ENCODE assay signal across 8 cellular contexts in genomic region chr13:27450921-27451461, GRCh38. TPM values are rescaled to one million over a fixed set of nuclear protein-coding genes. Genes with fewer than 3 reads are reported as not detected.
DNase-seq lines count a peak whose midpoint lies in the region; ATAC-seq, FAIRE-seq and TF ChIP-seq lines count a peak whose summit lies in the region.

No MANE protein-coding gene starts in this region.

- H3K9ac ChIP-seq in SU-DHL-6 (ENCODE audit: low read length) (peak overlapping the region; percentile 85), kidney (ENCODE audit: low read length in 2 of 2) (peak overlapping the region; percentile 99 to 100)

- H3K27me3 ChIP-seq in HL-60 (ENCODE audit: insufficient read depth, poor library complexity, severe bottlenecking) (no peaks in the 10 kb centered on the region), SU-DHL-6 (ENCODE audit: low read length) (no peaks in the 10 kb centered on the region), small intestine (ENCODE audit: control insufficient read depth in 2 of 2, insufficient read depth in 2 of 2, low read length in 2 of 2) (no peaks in the 10 kb centered on the region)

- peaks cover 30% of the 10 kb centered on the region for H3K79me2 ChIP-seq in SU-DHL-6 (ENCODE audit: insufficient read depth, low read length)

- peaks cover 27% of the 10 kb centered on the region for H3F3A ChIP-seq in SU-DHL-6 (ENCODE audit: insufficient read depth)

- H3K27ac ChIP-seq in HL-60 (replicated peaks) (peak overlapping the region; percentile 97), SU-DHL-6 (ENCODE audit: low read depth, low read length) (peak overlapping the region; percentile 96), kidney (ENCODE audit: low read depth in 2 of 2, low read length in 2 of 2) (peak overlapping the region; percentile 99), small intestine (ENCODE audit: low read depth in 1 of 2, low read length in 1 of 2) (peak overlapping the region; percentile 96 to 100)

- peak overlapping the region; percentile 68 for H3K4me3 ChIP-seq in HL-60 (replicated peaks; ENCODE audit: insufficient read depth, low read length)
- H3K4me3 ChIP-seq in SU-DHL-6 (ENCODE audit: insufficient read depth, low read length, poor library complexity, severe bottlenecking): peak overlapping the region; percentile 96
- peak overlapping the region; percentile 99 for H3K4me3 ChIP-seq in kidney (ENCODE audit: low read length in 2 of 2)
- peak overlapping the region; percentile 63 to 84 for H3K4me3 ChIP-seq in small intestine (ENCODE audit: low read depth in 1 of 2, low read length in 2 of 2)

- ATAC-seq in HG03342 (IDR thresholded peaks at IDR 0.05; ENCODE audit: unreplicated experiment): no peak

- H3K4me1 ChIP-seq in kidney (ENCODE audit: control insufficient read depth in 1 of 2, insufficient read depth in 1 of 2, low read depth in 1 of 2, low read length in 2 of 2): peaks cover 8% of the 10 kb centered on the region in 2 donors
- peaks cover 6 to 11% of the 10 kb centered on the region in 2 donors for H3K4me1 ChIP-seq in small intestine (ENCODE audit: control insufficient read depth in 2 of 2, insufficient read depth in 1 of 2, low read depth in 1 of 2, low read length in 1 of 2)

- H3K9me3 ChIP-seq in SU-DHL-6 (ENCODE audit: insufficient read depth, low read length) (no peaks in the 10 kb centered on the region), kidney (ENCODE audit: control insufficient read depth in 1 of 2, low read length in 2 of 2) (no peaks in the 10 kb centered on the region), small intestine (ENCODE audit: control insufficient read depth, low read depth) (no peaks in the 10 kb centered on the region)

- intact Hi-C loops in kidney (cut with DNase I): no loop called here

- peak overlapping the region; percentile 93 for H3K4me2 ChIP-seq in SU-DHL-6 (ENCODE audit: low read depth, low read length, poor library complexity, severe bottlenecking)

- H4K20me1 ChIP-seq in SU-DHL-6 (ENCODE audit: low read depth, low read length): no peaks in the 10 kb centered on the region

- no peaks in the 10 kb centered on the region for H3K9me2 ChIP-seq in SU-DHL-6 (replicated peaks; ENCODE audit: insufficient read depth, low read length)

- WGBS in small intestine, 3 donors: 0 to 1% (median 1%) methylated on average over 34 of the region's 34 CpGs

- TF ChIP-seq CTCF in HL-60 (IDR thresholded peaks at IDR 0.05; ENCODE audit: insufficient read depth, low read length): no peak
- no peak for TF ChIP-seq CTCF in SU-DHL-6 (IDR thresholded peaks at IDR 0.05; ENCODE audit: insufficient read depth, low read length, poor library complexity, severe bottlenecking)
- no peak for TF ChIP-seq CTCF in kidney (IDR thresholded peaks at IDR 0.05; ENCODE audit: borderline replicate concordance, extremely low read depth, insufficient read depth)

- peak; percentile 56 for FAIRE-seq in kidney (lab: Jason Lieb, UNC)
- peak; percentile 41 for FAIRE-seq in small intestine (lab: Jason Lieb, UNC)

- peak; percentile 40 for DNase-seq in AG20443 (ENCODE audit: low spot score)
- peak in 1 of 2 experiments; percentile 17 for DNase-seq in HL-60 (ENCODE audit: low read depth in 1 of 2, low spot score in 1 of 2)
- peak; percentile 55 for DNase-seq in cerebellum (ENCODE audit: low spot score)
- DNase-seq in kidney: peak; percentile 82
- peak; percentile 92 for DNase-seq in small intestine
- no peak for DNase-seq in NCI-H524 treated with DMSO at 0.1 percent for 48 hours (lab: John Stamatoyannopoulos, UW)

- no peaks in the 10 kb centered on the region for H3K36me3 ChIP-seq in SU-DHL-6 (ENCODE audit: low read length)
- H3K36me3 ChIP-seq in kidney (ENCODE audit: control insufficient read depth in 1 of 2, insufficient read depth in 2 of 2, low read length in 2 of 2): no peaks in the 10 kb centered on the region
- H3K36me3 ChIP-seq in small intestine (ENCODE audit: control insufficient read depth in 2 of 2, insufficient read depth in 2 of 2, low read length in 2 of 2): no peaks in the 10 kb centered on the region

- H2AFZ ChIP-seq in SU-DHL-6 (ENCODE audit: low read depth, low read length, severe bottlenecking): peak overlapping the region; percentile 84

RNA-seq across cellular contexts. Expression of gene MTIF3, which starts 0.6 kb away (rescaled TPM):
- total RNA-seq in cerebellum (29.9 TPM), kidney (48.5 TPM)
- polyA plus RNA-seq in kidney (ENCODE audit: insufficient read depth, low read depth, low replicate concordance) (130 TPM), small intestine (100 to 1,000 TPM in 2 of 3 donors, 10 to 100 TPM in 1; 82.2 to 149 (median 138) TPM)

RNA-seq across cellular contexts. Expression of gene GTF3A, which starts 26.6 kb away (rescaled TPM):
- total RNA-seq in cerebellum: 52.4 TPM
- 64.8 TPM for total RNA-seq in kidney
- 126 TPM for polyA plus RNA-seq in kidney (ENCODE audit: insufficient read depth, low read depth, low replicate concordance)
- polyA plus RNA-seq in small intestine: 100 to 1,000 TPM in 2 of 3 donors, 10 to 100 TPM in 1; 98.2 to 129 (median 126) TPM
